ENCODE assay signal across 20 cellular contexts in the genomic region with DNA sequence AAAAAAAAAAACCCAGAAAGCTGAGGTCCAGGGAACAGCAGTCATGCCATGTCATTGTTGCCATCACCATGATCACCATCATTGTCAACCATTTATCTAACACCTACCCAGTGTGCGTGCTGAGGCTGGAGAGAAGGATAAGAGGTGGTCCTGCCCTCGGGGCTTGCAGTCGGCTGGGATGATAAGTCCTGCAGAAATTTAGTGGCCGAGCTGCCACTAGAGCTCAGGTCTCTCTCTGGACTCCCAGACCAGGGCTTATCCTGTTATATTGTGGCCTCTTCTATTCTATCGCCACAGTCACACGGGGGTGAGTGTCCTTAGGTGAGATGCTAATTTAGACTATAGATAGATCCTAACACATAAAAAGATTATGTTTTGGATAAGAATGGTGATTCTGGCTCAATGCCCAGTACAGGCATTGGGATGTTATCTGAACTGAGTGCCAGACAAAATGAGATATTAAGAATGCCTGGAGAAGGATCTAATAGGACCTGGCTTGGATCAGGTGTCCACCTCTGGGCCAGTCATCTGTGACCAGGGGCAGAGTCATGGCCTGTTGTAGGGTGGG. TPM values are rescaled to one million over a fixed set of nuclear protein-coding genes. Genes with fewer than 3 reads are reported as not detected.
DNase-seq lines count a peak whose midpoint lies in the region; ATAC-seq, FAIRE-seq and TF ChIP-seq lines count a peak whose summit lies in the region.
"Had no signal": no experiment of that assay in that cellular context is flagged by ENCODE, and none has a peak within 500 bp of the region (broad histone marks: within the 10 kb centered on the region; RNA-seq: fewer than 3 reads in every experiment).

No MANE protein-coding gene starts in this region.

- H2AFZ ChIP-seq in K562 (ENCODE audit: low read depth, low read length), result 0 out of 2 replicates have a peak overlapping the region, but pooled peaks have one; percentile 14

- H3K27me3 ChIP-seq in K562 (ENCODE audit: control insufficient read depth in 2 of 2, insufficient read depth in 2 of 2, low read length in 2 of 2) (no peaks in the 10 kb centered on the region), mesendoderm (ENCODE audit: insufficient read depth, low read length, poor library complexity) (no peaks in the 10 kb centered on the region)
- H3K27me3 ChIP-seq: SJCRH30 had no signal

- no peaks in the 10 kb centered on the region; the same call in 1 of the 2 replicates for H3K27me3 Mint-ChIP-seq in HFFc6 (ENCODE audit: insufficient read depth)
- H3K27me3 Mint-ChIP-seq: CD4-positive, alpha-beta memory T cell had no signal

- H2BK5ac ChIP-seq in mesendoderm (ENCODE audit: low read length), result no peak overlapping the region

- TF ChIP-seq CTCF in HFFc6 (IDR thresholded peaks at IDR 0.05) (no peak), K562 (IDR thresholded peaks at IDR 0.05 in 2 of 3, conservative IDR thresholded peaks at IDR 0.05 in 1 of 3; ENCODE audit: insufficient read depth in 2 of 3, low read depth in 1 of 3, low read length in 3 of 3) (peak in 1 of 3 experiments; percentile 2; a peak in 1 of 6 replicates)

- no peak overlapping the region for H2BK120ac ChIP-seq in mesendoderm (ENCODE audit: low read depth, low read length)

- under 1% methylated on average over 6 of the region's 6 CpGs for WGBS in K562 (ENCODE audit: insufficient coverage, low coverage, missing lambda C conversion rate)
- WGBS in mesendoderm (ENCODE audit: extremely low coverage, insufficient coverage, low lambda C conversion rate), result no CpG with 5 or more reads among the region's 6 CpGs

- no peak overlapping the region for H2AK5ac ChIP-seq in mesendoderm (ENCODE audit: low read length)

- no peaks in the 10 kb centered on the region for H3K9me3 ChIP-seq in K562 (replicated peaks; ENCODE audit: control insufficient read depth, insufficient read depth, low read depth, low read length)
- H3K9me3 ChIP-seq: SJCRH30 had no signal

- no peak for TF ChIP-seq RAD21 in K562 (CRISPR knock-in tag; conservative IDR thresholded peaks at IDR 0.05 in 1 of 2, IDR thresholded peaks at IDR 0.05 in 1 of 2)

- POLR2A ChIA-PET in K562 (lab: Yijun Ruan, JAX), result interaction anchor here (0.6 to 1.4 kb wide), 5 partner anchors 11 to 1042 kb away, joined by 3 to 5 read pairs (median 3); partner anchors contain the start of gene YWHAQ

- H3K4me1 Mint-ChIP-seq in HFFc6 (ENCODE audit: low read depth), result peaks cover 30% of the 10 kb centered on the region
- H3K4me1 Mint-ChIP-seq: B cell had no signal

- no peaks in the 10 kb centered on the region for H3K9me1 ChIP-seq in K562 (ENCODE audit: control insufficient read depth, insufficient read depth, low read length)

- H3K18ac ChIP-seq in mesendoderm (ENCODE audit: low read length), result no peak overlapping the region

- peak overlapping the region; percentile 78 for H3K4ac ChIP-seq in mesendoderm (ENCODE audit: low read depth, low read length)

- H3K79me2 ChIP-seq in K562 (ENCODE audit: control insufficient read depth, insufficient read depth, low read length), result no peaks in the 10 kb centered on the region
- H3K79me2 ChIP-seq in mesendoderm (ENCODE audit: control insufficient read depth, insufficient read depth, low read length), result no peaks in the 10 kb centered on the region

- no peak for TF ChIP-seq POLR2A in K562 (conservative IDR thresholded peaks at IDR 0.05)

- no peak overlapping the region for H2BK15ac ChIP-seq in mesendoderm (replicated peaks; ENCODE audit: low read depth)

- peak overlapping the region; percentile 64 for H3K27ac Mint-ChIP-seq in HFFc6
- H3K27ac Mint-ChIP-seq: B cell had no signal

- TF ChIP-seq EP300 in K562 (IDR thresholded peaks at IDR 0.05; ENCODE audit: low read length), result peak; percentile 80

- intact Hi-C loops in K562 (cut with micrococcal nuclease), result no loop called here

- no TSS peak for BruUV-seq in K562 (replicated peaks; lab: Mats Ljungman, UMichigan)

- H3K9ac ChIP-seq in K562 (ENCODE audit: insufficient read depth in 1 of 2, low read depth in 2 of 2, low read length in 2 of 2) (no peak overlapping the region), mesendoderm (ENCODE audit: low read length) (no peak overlapping the region)

- H4K5ac ChIP-seq in mesendoderm (ENCODE audit: low read length), result no peak overlapping the region

- H3K4me3 Mint-ChIP-seq in HFFc6, result no peak overlapping the region
- H3K4me3 Mint-ChIP-seq: B cell; CD4-positive, alpha-beta memory T cell had no signal

- H3K27ac ChIP-seq in K562 (ENCODE audit: extremely low read depth, low read depth, low read length) (no peak overlapping the region; the same call in 2 of the 3 replicates), mesendoderm (ENCODE audit: low read depth, low read length) (no peak overlapping the region)
- H3K27ac ChIP-seq: RWPE1, SJCRH30 had no signal

- H3K4me1 ChIP-seq in K562 (replicated peaks in 1 of 2; ENCODE audit: control insufficient read depth in 2 of 2, insufficient read depth in 2 of 2, low read length in 2 of 2) (peaks cover 0 to 14% of the 10 kb centered on the region in 2 experiments; a peak in 3 of 5 replicates), mesendoderm (ENCODE audit: control insufficient read depth, low read depth, low read length) (peaks cover 9% of the 10 kb centered on the region)

- CTCF ChIA-PET in K562 (lab: Yijun Ruan, JAX; ENCODE audit: low intra/inter-chr PET ratio), result no interaction called here

- in situ Hi-C loops in K562 (cut with MboI), result no loop called here

- no peak overlapping the region for H4K8ac ChIP-seq in mesendoderm (ENCODE audit: low read depth, low read length)

- no peaks in the 10 kb centered on the region for H3K36me3 ChIP-seq in K562 (ENCODE audit: control insufficient read depth, insufficient read depth, low read length)
- H3K36me3 ChIP-seq in mesendoderm (ENCODE audit: control insufficient read depth, insufficient read depth, low read length), result no peaks in the 10 kb centered on the region
- H3K36me3 ChIP-seq: SJCRH30 had no signal

- FAIRE-seq in K562 (lab: Jason Lieb, UNC), result peak; percentile 86
- FAIRE-seq: H54 had no signal

- H4K20me1 ChIP-seq in K562 (replicated peaks; ENCODE audit: control insufficient read depth, insufficient read depth, low read length), result no peaks in the 10 kb centered on the region

- H3K4me3 ChIP-seq in K562 (no peak overlapping the region), mesendoderm (ENCODE audit: low read length) (no peak overlapping the region)
- H3K4me3 ChIP-seq: SJCRH30 had no signal

- DNase-seq in HFFc6, result no peak
- DNase-seq in NCI-H82 treated with DMSO at 0.1 percent for 48 hours (lab: John Stamatoyannopoulos, UW; ENCODE audit: unreplicated experiment), result peak; percentile 74
- peak; percentile 43 to 85 (median 65) for DNase-seq in K562 (ENCODE audit: extremely low read depth in 1 of 4, low spot score in 3 of 4)
- DNase-seq in mesendoderm, result peak; percentile 80
- no peak for DNase-seq in activated CD4-positive, alpha-beta T cell treated with anti-CD3 and anti-CD28 coated beads for 1 hour
- DNase-seq in activated T-cell treated with anti-CD3 and anti-CD28 coated beads for 4 hours, result no peak
- DNase-seq in activated gamma-delta T cell treated with Interleukin-2 at 50 U/mL for 16 hours, result no peak
- DNase-seq: Calu3; CD4-positive, alpha-beta memory T cell; DMS53; NCI-H1048; NCI-H146; NCI-H2081; NCI-H446; NCI-H69; PC-3; SJCRH30 had no signal

- peak overlapping the region; percentile 59 for H3K4me2 ChIP-seq in K562 (ENCODE audit: insufficient read depth, low read length)
- H3K4me2 ChIP-seq in mesendoderm (ENCODE audit: low read length), result no peak overlapping the region

- no peaks in the 10 kb centered on the region for H3K79me1 ChIP-seq in mesendoderm (ENCODE audit: low read length)

- no peak overlapping the region for H3K56ac ChIP-seq in mesendoderm (ENCODE audit: low read length)

- H3K9me3 Mint-ChIP-seq in HFFc6, result no peaks in the 10 kb centered on the region
- H3K9me3 Mint-ChIP-seq: CD4-positive, alpha-beta memory T cell had no signal

- H3K23ac ChIP-seq in mesendoderm (ENCODE audit: low read length), result no peak overlapping the region

- peak; percentile 91 for ATAC-seq in K562
- ATAC-seq: PC-3 had no signal

- H3K36me3 Mint-ChIP-seq in HFFc6 (ENCODE audit: low read depth), result no peaks in the 10 kb centered on the region
- H3K36me3 Mint-ChIP-seq: CD4-positive, alpha-beta memory T cell had no signal

TF ChIP-seq in K562, 482 proteins besides CTCF, POLR2A, EP300 and RAD21 (continues in another document):
- peak; percentile 58; the same call in 1 of the 2 replicates for TF ChIP-seq CC2D1A (IDR thresholded peaks at IDR 0.05)
- TF ChIP-seq NFYB (IDR thresholded peaks at IDR 0.05; ENCODE audit: extremely low read depth, insufficient read length), result no peak
- TF ChIP-seq SRSF7 (optimal IDR thresholded peaks at IDR 0.05; ENCODE audit: low read depth, low read length), result no peak
- TF ChIP-seq TBL1XR1 (IDR thresholded peaks at IDR 0.05; ENCODE audit: low read length in 2 of 2), result peak; percentile 62 to 71; a peak in 2 of 4 replicates
- no peak for TF ChIP-seq SAFB (IDR thresholded peaks at IDR 0.05; ENCODE audit: borderline replicate concordance, low read depth, low read length)
- TF ChIP-seq ZSCAN29 (IDR thresholded peaks at IDR 0.05), result no peak

RNA-seq across cellular contexts. Expression of gene YWHAQ, which starts 43.2 kb away (rescaled TPM):
- 100 to 1,000 TPM; 461 to 607 (median 548) TPM for total RNA-seq in HFFc6 (2021; fragmentation: NEBNext Ultra II Directional; extraction: Animal tissue kit (Norgen Biotek cat#: 25700))
- total RNA-seq in K562 (2011; cell fraction: chromatin; rRNA removed; ENCODE audit: low replicate concordance), result 25.2 and 50.9 TPM in 2 replicates
- total RNA-seq in K562 (2011; cell fraction: nucleolus; rRNA removed), result 29.5 and 31.5 TPM in 2 replicates
- 48.2 and 73.2 TPM in 2 replicates for total RNA-seq in K562 (2011; cell fraction: nucleoplasm; rRNA removed)
- total RNA-seq in K562 (2014; rRNA removed) (97.7 and 108 TPM in 2 replicates), K562 (2014; rRNA removed; fragmentation: Illumina TruSeq; extraction: Trizol) (276 and 301 TPM in 2 replicates), K562 (2015; rRNA removed; fragmentation: Illumina TruSeq; extraction: Trizol) (191 and 203 TPM in 2 replicates), K562 (2021) (263 and 267 TPM in 2 replicates)
- polyA plus RNA-seq in K562 (2011; rRNA removed) (245 and 359 TPM in 2 replicates), K562 (2014; fragmentation: Illumina TruSeq; extraction: Trizol) (218 and 243 TPM in 2 replicates), K562 (2014; fragmentation: Nextera tagmentation; extraction: Ambion mirVana) (10 to 100 TPM; 63.1 to 79.2 TPM), K562 (2014; rRNA removed) (151 and 178 TPM in 2 replicates)
- polyA plus RNA-seq in K562 (2011; cell fraction: cytosol; rRNA removed), result 102 and 143 TPM in 2 replicates
- polyA plus RNA-seq in K562 (2011; cell fraction: nucleus; rRNA removed), result 48.6 and 76.4 TPM in 2 replicates
- 186 and 231 TPM in 2 replicates for polyA plus RNA-seq in K562 (2012)
- 327 and 372 TPM in 2 replicates for polyA minus RNA-seq in K562 (2011; rRNA and poly(A)+ RNA removed)
- 162 and 201 TPM in 2 replicates for polyA minus RNA-seq in K562 (2011; cell fraction: cytosol; rRNA and poly(A)+ RNA removed)
- polyA minus RNA-seq in K562 (2011; cell fraction: nucleus; rRNA and poly(A)+ RNA removed), result 20.7 and 42.0 TPM in 2 replicates
- 445 TPM for polyA plus RNA-seq in mesendoderm (2013, experiment 1 of 2)
- 448 TPM for polyA plus RNA-seq in mesendoderm (2013, experiment 2 of 2)

Comparison
In these comparisons a context has a peak if more than half of its experiments do, and no peak if none do; other contexts are left out.
1. DNase-seq: peak in NCI-H82 treated with DMSO at 0.1 percent for 48 hours (single experiment), K562 (4 of 4) and mesendoderm (single experiment); none in HFFc6 (single experiment), activated CD4-positive, alpha-beta T cell treated with anti-CD3 and anti-CD28 coated beads for 1 hour (single experiment), activated T-cell treated with anti-CD3 and anti-CD28 coated beads for 4 hours (single experiment) and activated gamma-delta T cell treated with Interleukin-2 at 50 U/mL for 16 hours (single experiment).